In the genomic region with DNA sequence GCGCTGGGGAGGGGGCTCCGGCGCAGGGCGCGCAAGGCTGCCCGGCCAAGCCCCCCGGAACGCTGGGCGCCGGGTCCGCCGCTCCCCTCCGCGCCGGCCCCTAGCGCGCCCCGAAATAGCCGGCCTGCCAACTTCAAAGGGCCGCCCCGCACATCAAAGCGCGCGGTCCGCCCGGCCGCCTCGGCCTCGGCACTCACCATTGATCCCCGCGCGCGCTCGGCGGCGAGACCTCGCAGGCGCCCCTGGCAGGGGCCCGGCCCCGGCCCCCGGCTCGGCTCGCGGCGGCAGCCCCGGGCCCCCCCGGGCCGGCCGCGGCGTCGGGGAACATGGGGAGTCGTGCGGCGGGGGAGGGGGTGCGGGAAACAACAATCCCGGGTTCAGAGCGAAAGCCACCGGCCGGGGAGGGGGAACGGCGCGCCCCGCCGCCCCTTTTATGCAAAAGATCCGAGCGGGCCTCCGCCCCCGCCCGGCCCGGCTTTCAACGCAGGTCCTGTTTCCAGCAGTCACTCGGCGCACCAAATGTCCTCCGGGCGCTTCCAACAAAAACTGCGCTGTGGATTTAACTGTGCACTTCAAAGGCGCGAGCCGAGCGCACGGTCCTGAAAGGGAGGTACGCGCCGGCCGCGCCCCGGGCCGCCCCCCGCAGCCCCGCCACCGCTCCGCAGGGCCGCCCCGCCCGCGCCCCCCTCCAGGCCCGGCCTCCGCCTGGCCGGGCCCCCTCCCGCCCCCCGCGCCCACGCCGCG, we compare ENCODE assay signal across 8 cellular contexts. TPM values are rescaled to one million over a fixed set of nuclear protein-coding genes. Genes with fewer than 3 reads are reported as not detected.
A peak's percentile ranks its signal among the peaks of the same experiment; 100 is the strongest.
DNase-seq lines count a peak whose midpoint lies in the region; ATAC-seq and TF ChIP-seq lines count a peak whose summit lies in the region.

No MANE protein-coding gene starts in this region.

- no peaks in the 10 kb centered on the region for H3K9me3 ChIP-seq in lower lobe of right lung

- H3K27me3 ChIP-seq in GM06990 (replicated peaks; ENCODE audit: control insufficient read depth, insufficient read depth, low read length) (no peaks in the 10 kb centered on the region), lower lobe of right lung (ENCODE audit: low read depth) (peaks cover 3% of the 10 kb centered on the region)

- TF ChIP-seq CTCF in GM06990 (IDR thresholded peaks at IDR 0.05; ENCODE audit: insufficient read depth, low read length, poor library complexity, severe bottlenecking) (no peak), lower lobe of right lung (IDR thresholded peaks at IDR 0.05) (no peak)

- intact Hi-C loops in lower lobe of right lung (cut with DNase I) = loop anchor here (5.0 kb wide), 1 partner anchor 602 kb away; no protein-coding TSS in a partner anchor

- H3K4me1 ChIP-seq in lower lobe of right lung = peaks cover 14% of the 10 kb centered on the region

- peak; percentile 78 for DNase-seq in GM06990 (ENCODE audit: extremely low read depth, insufficient read length)
- DNase-seq in NCI-H524 (lab: John Stamatoyannopoulos, UW) = peak; percentile 58 to 86
- peak; percentile 83 for DNase-seq in activated CD8-positive, alpha-beta memory T cell treated with anti-CD3 and anti-CD28 coated beads for 24 hours
- peak; percentile 77 for DNase-seq in effector CD4-positive, alpha-beta T cell
- peak; percentile 91 for DNase-seq in lower lobe of right lung
- DNase-seq in stimulated activated CD4-positive, alpha-beta T cell treated with anti-CD3 and anti-CD28 coated beads, Interleukin-4, amount 100 ng/mL, for 4 hours = peak; percentile 66 to 67

- no peak overlapping the region for H3K27ac ChIP-seq in lower lobe of right lung

- ATAC-seq in HG03045 (IDR thresholded peaks at IDR 0.05; ENCODE audit: unreplicated experiment) = peak; percentile 49
- ATAC-seq in lower lobe of right lung = peak; percentile 44 to 55
- no peak for ATAC-seq in GM18873 (IDR thresholded peaks at IDR 0.05; ENCODE audit: low FRiP score, unreplicated experiment)

- peak overlapping the region; percentile 67 for H3K4me3 ChIP-seq in GM06990 (replicated peaks; ENCODE audit: low read depth, low read length)
- no peak overlapping the region for H3K4me3 ChIP-seq in lower lobe of right lung

- no peaks in the 10 kb centered on the region for H3K36me3 ChIP-seq in GM06990 (ENCODE audit: control insufficient read depth, insufficient read depth, low read length)
- H3K36me3 ChIP-seq in lower lobe of right lung = no peaks in the 10 kb centered on the region

RNA-seq across cellular contexts. Expression of gene AXIN2, which starts 0.6 kb away (rescaled TPM):
- total RNA-seq in lower lobe of right lung = 53.4 TPM
